ENCODE assay signal across 34 cellular contexts in genomic region chr20:2408111-2408510, GRCh38. TPM values are rescaled to one million over a fixed set of nuclear protein-coding genes. Genes with fewer than 3 reads are reported as not detected.
"Had no signal": no experiment of that assay in that cellular context is flagged by ENCODE, and none has a peak within 500 bp of the region (broad histone marks: within the 10 kb centered on the region; RNA-seq: fewer than 3 reads in every experiment).

No MANE protein-coding gene starts in this region.

- H3K4me3 Mint-ChIP-seq: immature natural killer cell; mesothelial cell of epicardium; natural killer cell; nephron progenitor cell; stimulated activated memory B cell treated with anti-CD40 and anti-IgM and Interleukin-4, amounts not matched to agents 10 μg/mL and 1 μg/mL and 100 μg/mL, for 72 hours; stimulated activated naive CD8-positive, alpha-beta T cell treated with anti-CD3 and anti-CD28 coated beads, Interleukin-15, amount 100 ng/mL, for 72 hours; type B pancreatic cell had no signal

- H3K9me3 ChIP-seq: psoas muscle, uterus had no signal

- H3K4me1 ChIP-seq: heart right ventricle, left lung, parathyroid adenoma, psoas muscle, right lobe of liver, tibial nerve, uterus had no signal

- H3K27me3 ChIP-seq: right lobe of liver, tibial nerve, uterus had no signal

- H3K4me3 ChIP-seq: heart right ventricle, left lung, lung, psoas muscle, right lobe of liver, smooth muscle cell, tibial nerve, uterus had no signal

- H3K27ac ChIP-seq: heart right ventricle, left lung, parathyroid adenoma, psoas muscle, right lobe of liver, tibial nerve, uterus had no signal

- FAIRE-seq: islet of Langerhans, kidney had no signal

- H3K36me3 Mint-ChIP-seq: immature natural killer cell; mesothelial cell of epicardium; naive B cell; natural killer cell; stimulated activated memory B cell treated with anti-CD40 and anti-IgM and Interleukin-4, amounts not matched to agents 10 μg/mL and 1 μg/mL and 100 μg/mL, for 72 hours; type B pancreatic cell had no signal

- DNase-seq: heart right ventricle; hippocampal formation; immature natural killer cell; kidney; left colon; left lung; mesendoderm; naive B cell; natural killer cell; nephron progenitor cell; psoas muscle; right lobe of liver; stimulated activated CD4-positive, alpha-beta T cell treated with anti-CD3 and anti-CD28 coated beads, Interleukin-1b, Interleukin-23, amount 100 ng/mL, for 48 hours; stimulated activated CD4-positive, alpha-beta T cell treated with anti-CD3 and anti-CD28 coated beads, Interleukin-2, amount 100 ng/mL, for 48 hours; stimulated activated CD4-positive, alpha-beta T cell treated with anti-CD3 and anti-CD28 coated beads, Interleukin-4, amount 100 ng/mL, for 4 hours; stimulated activated CD8-positive, alpha-beta memory T cell treated with anti-CD3 and anti-CD28 coated beads, Interleukin-4, amount 100 ng/mL, for 48 hours; stimulated activated naive CD4-positive, alpha-beta T cell treated with Interleukin-2 at 50 U/mL for 16 hours; stimulated activated naive CD8-positive, alpha-beta T cell treated with anti-CD3 and anti-CD28 coated beads, Interleukin-15, amount 100 ng/mL, for 72 hours; substantia nigra; uterus had no signal

- H3K36me3 ChIP-seq: heart right ventricle, left lung, right lobe of liver, tibial nerve, uterus had no signal

- H3K9me3 Mint-ChIP-seq: natural killer cell; stimulated activated memory B cell treated with anti-CD40 and anti-IgM and Interleukin-4, amounts not matched to agents 10 μg/mL and 1 μg/mL and 100 μg/mL, for 72 hours; type B pancreatic cell had no signal

- H3K4me1 Mint-ChIP-seq: immature natural killer cell; mesothelial cell of epicardium; naive B cell; natural killer cell; nephron progenitor cell; stimulated activated memory B cell treated with anti-CD40 and anti-IgM and Interleukin-4, amounts not matched to agents 10 μg/mL and 1 μg/mL and 100 μg/mL, for 72 hours; stimulated activated naive CD8-positive, alpha-beta T cell treated with anti-CD3 and anti-CD28 coated beads, Interleukin-15, amount 100 ng/mL, for 72 hours had no signal

- H3K27ac Mint-ChIP-seq: immature natural killer cell; mesothelial cell of epicardium; naive B cell; natural killer cell; nephron progenitor cell; stimulated activated memory B cell treated with anti-CD40 and anti-IgM and Interleukin-4, amounts not matched to agents 10 μg/mL and 1 μg/mL and 100 μg/mL, for 72 hours; type B pancreatic cell had no signal

RNA-seq across cellular contexts. Expression of gene TGM6, which starts 27.4 kb away (rescaled TPM):
- total RNA-seq: heart right ventricle, kidney, left colon, left lung, lung, mesothelial cell of epicardium, mononuclear cell, natural killer cell, omental fat pad, posterior vena cava, psoas muscle, right lobe of liver, skeletal muscle tissue, smooth muscle cell, temporal lobe, tibial nerve, ureter, uterus had no signal
